16 cellular contexts compared by ENCODE assay signal in the genomic region with DNA sequence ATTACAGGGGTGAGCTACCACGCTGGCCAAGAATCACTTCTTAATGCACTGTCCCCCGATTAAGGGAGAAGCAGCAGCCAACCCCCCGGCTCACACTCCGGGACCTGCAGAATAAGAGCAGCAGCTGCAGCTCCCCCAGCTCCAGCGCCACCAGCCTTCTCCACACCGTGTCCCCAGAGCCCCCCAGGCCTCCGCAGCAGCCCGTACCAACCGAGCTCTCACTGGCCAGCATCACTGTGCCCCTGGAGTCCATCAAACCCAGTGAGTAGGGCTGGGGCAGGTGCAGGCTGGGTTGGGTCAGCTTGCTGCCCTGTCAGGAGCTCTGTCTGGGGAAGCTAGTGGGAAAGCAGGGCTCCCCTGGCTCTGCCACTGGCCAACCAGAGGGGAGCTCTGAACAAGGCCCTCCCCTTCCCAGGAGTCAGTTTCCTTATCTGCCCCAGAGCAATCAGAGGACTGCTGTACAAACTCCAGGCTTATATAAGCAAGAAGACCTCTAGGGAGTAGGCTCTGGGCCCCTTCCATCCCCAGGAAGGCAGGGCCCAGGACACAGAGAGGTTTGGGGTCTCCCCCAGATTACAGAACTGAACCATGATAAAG. TPM values are rescaled to one million over a fixed set of nuclear protein-coding genes. Genes with fewer than 3 reads are reported as not detected.
A peak's percentile ranks its signal among the peaks of the same experiment; 100 is the strongest.
DNase-seq lines count a peak whose midpoint lies in the region; ATAC-seq and TF ChIP-seq lines count a peak whose summit lies in the region.
"Had no signal": no experiment of that assay in that cellular context is flagged by ENCODE, and none has a peak within 500 bp of the region (broad histone marks: within the 10 kb centered on the region; RNA-seq: fewer than 3 reads in every experiment).

No MANE protein-coding gene starts in this region.

- H3K4me1 ChIP-seq in BE2C (peaks cover 46% of the 10 kb centered on the region), HCT116 (ENCODE audit: control insufficient read depth in 1 of 2, insufficient read depth in 2 of 2, low read length in 2 of 2) (peaks cover under 1 to 10% of the 10 kb centered on the region in 2 experiments; a peak in 2 of 4 replicates)

- H3K4me3 ChIP-seq in BE2C (ENCODE audit: low read depth, low read length) = no peak overlapping the region
- H3K4me3 ChIP-seq in HCT116 (replicated peaks in 1 of 2; ENCODE audit: low read depth in 1 of 2, low read length in 2 of 2) = no peak overlapping the region

- ATAC-seq in HCT116 (0 out of 2 replicates have a peak, but pooled peaks have one; percentile 24), GM21717 (IDR thresholded peaks at IDR 0.05; ENCODE audit: unreplicated experiment) (no peak)
- no peak for ATAC-seq in activated T-helper 17 cell treated with anti-CD3 and anti-CD28 coated beads, Interleukin-2, amount 50 U/mL, for 72 hours (replicated peaks)

- TF ChIP-seq RAD21 in HCT116 (IDR thresholded peaks at IDR 0.05; ENCODE audit: low read depth) = no peak

- TF ChIP-seq POLR2A in HCT116 (IDR thresholded peaks at IDR 0.05; ENCODE audit: borderline replicate concordance, extremely low read depth, insufficient read depth, insufficient read length) = no peak

- DNase-seq in BE2C (peak; percentile 88), HCT116 (ENCODE audit: low read depth, low spot score) (no peak), mesothelial cell of epicardium (ENCODE audit: low spot score in 2 of 2, unreplicated experiment in 2 of 2) (no peak), DMS53 (lab: John Stamatoyannopoulos, UW) (no peak), hypothalamus (lab: John Stamatoyannopoulos, UW) (no peak)
- no peak for DNase-seq in NK-92 treated with Interleukin-12 subunit alpha and Interleukin-12 subunit beta, amount 100 ng/mL, for 24 hours (lab: John Stamatoyannopoulos, UW)
- DNase-seq: aorta; C1 segment of cervical spinal cord; GOT3; KG1; NCI-H1417 treated with DMSO at 0.1 percent for 48 hours; NCI-H510A; stimulated activated CD4-positive, alpha-beta T cell treated with anti-CD3 and anti-CD28 coated beads, Interleukin-1b, Interleukin-23, amount 100 ng/mL, for 48 hours had no signal

- H3K9ac ChIP-seq in HCT116 (ENCODE audit: low read length) = no peak overlapping the region

- CTCF ChIA-PET in HCT116 (lab: Charles Lee) = interaction anchor here (5.6 kb wide), 1 partner anchor 13 kb away, joined by 30 read pairs; no protein-coding TSS in a partner anchor

- POLR2A ChIA-PET in HCT116 (lab: Charles Lee) = no interaction called here

- peaks cover 18% of the 10 kb centered on the region for H3K36me3 Mint-ChIP-seq in activated T-helper 17 cell treated with anti-CD3 and anti-CD28 coated beads, Interleukin-2, amount 50 U/mL, for 72 hours (ENCODE audit: low read depth)
- peaks cover 6% of the 10 kb centered on the region for H3K36me3 Mint-ChIP-seq in mesothelial cell of epicardium

- H3K27me3 ChIP-seq in BE2C = no peaks in the 10 kb centered on the region
- no peaks in the 10 kb centered on the region for H3K27me3 ChIP-seq in HCT116 (ENCODE audit: insufficient read depth, low read length)

- no peaks in the 10 kb centered on the region for H3K9me3 Mint-ChIP-seq in activated T-helper 17 cell treated with anti-CD3 and anti-CD28 coated beads, Interleukin-2, amount 50 U/mL, for 72 hours
- H3K9me3 Mint-ChIP-seq in mesothelial cell of epicardium = no peaks in the 10 kb centered on the region
- H3K9me3 Mint-ChIP-seq: memory B cell had no signal

- RAD21 ChIA-PET in HCT116 (lab: Charles Lee; ENCODE audit: low non-redundant PET in 1 of 2, low total read pairs in 2 of 2, uncharacterized antibody in 2 of 2, unreplicated experiment in 2 of 2) = no interaction called here

- H3K27me3 Mint-ChIP-seq in activated T-helper 17 cell treated with anti-CD3 and anti-CD28 coated beads, Interleukin-2, amount 50 U/mL, for 72 hours = no peaks in the 10 kb centered on the region
- no peaks in the 10 kb centered on the region for H3K27me3 Mint-ChIP-seq in mesothelial cell of epicardium (ENCODE audit: low read depth)
- H3K27me3 Mint-ChIP-seq: memory B cell had no signal

- H3K27ac Mint-ChIP-seq in activated T-helper 17 cell treated with anti-CD3 and anti-CD28 coated beads, Interleukin-2, amount 50 U/mL, for 72 hours = peak overlapping the region; percentile 73
- peak overlapping the region; percentile 71 for H3K27ac Mint-ChIP-seq in mesothelial cell of epicardium

- no peak overlapping the region for H3K4me3 Mint-ChIP-seq in activated T-helper 17 cell treated with anti-CD3 and anti-CD28 coated beads, Interleukin-2, amount 50 U/mL, for 72 hours
- H3K4me3 Mint-ChIP-seq in mesothelial cell of epicardium = no peak overlapping the region
- H3K4me3 Mint-ChIP-seq: memory B cell had no signal

- H3K36me3 ChIP-seq in BE2C (no peaks in the 10 kb centered on the region; the same call in 1 of the 2 replicates), HCT116 (ENCODE audit: control insufficient read depth in 1 of 2, insufficient read depth in 2 of 2, low read length in 2 of 2) (peaks cover 0 to 1% of the 10 kb centered on the region in 2 experiments; a peak in 2 of 4 replicates)

- intact Hi-C loops in HCT116 (cut with micrococcal nuclease) = no loop called here

- no peaks in the 10 kb centered on the region for H3K9me2 ChIP-seq in HCT116 (ENCODE audit: insufficient read depth)

- H3K9me3 ChIP-seq in BE2C (no peaks in the 10 kb centered on the region), HCT116 (ENCODE audit: control insufficient read depth in 1 of 2, insufficient read depth in 1 of 2, low read depth in 1 of 2, low read length in 2 of 2) (no peaks in the 10 kb centered on the region)

- H3K27ac ChIP-seq in HCT116 (ENCODE audit: low read depth, low read length) = no peak overlapping the region

- no TSS peak for BruUV-seq in HCT116 (replicated peaks; lab: Mats Ljungman, UMichigan)

- H3K4me1 Mint-ChIP-seq in activated T-helper 17 cell treated with anti-CD3 and anti-CD28 coated beads, Interleukin-2, amount 50 U/mL, for 72 hours = peaks cover 27% of the 10 kb centered on the region
- H3K4me1 Mint-ChIP-seq in mesothelial cell of epicardium = peaks cover 24% of the 10 kb centered on the region

- H2AFZ ChIP-seq in HCT116 (ENCODE audit: low read depth, low read length, poor library complexity, severe bottlenecking) = no peak overlapping the region

- no peaks in the 10 kb centered on the region for H3K79me2 ChIP-seq in HCT116 (ENCODE audit: insufficient read depth, low read length)

- no peaks in the 10 kb centered on the region for H4K20me1 ChIP-seq in HCT116 (ENCODE audit: insufficient read depth)

- no peak overlapping the region for H3K4me2 ChIP-seq in HCT116 (ENCODE audit: low read length)

- TF ChIP-seq CTCF in BE2C (IDR thresholded peaks at IDR 0.05; ENCODE audit: low read depth, low read length) (no peak), HCT116 (IDR thresholded peaks at IDR 0.05 in 2 of 3, conservative IDR thresholded peaks at IDR 0.05 in 1 of 3; ENCODE audit: borderline replicate concordance in 1 of 3, insufficient read depth in 1 of 3, low read depth in 2 of 3, low read length in 2 of 3) (no peak), mesothelial cell of epicardium (IDR thresholded peaks at IDR 0.05; ENCODE audit: unreplicated experiment) (no peak)

TF ChIP-seq in HCT116, 20 proteins besides CTCF, POLR2A, EP300 and RAD21:
- TF ChIP-seq POLR2AphosphoS5 (IDR thresholded peaks at IDR 0.05; ENCODE audit: low read depth, low read length) (no peak), EGR1 (IDR thresholded peaks at IDR 0.05; ENCODE audit: low read depth) (no peak)

RNA-seq across cellular contexts. Expression of gene SH3BP1, which starts 8.5 kb away (rescaled TPM):
- polyA plus RNA-seq in BE2C (2012; ENCODE audit: insufficient read depth, insufficient read length, low read depth) = 28.4 TPM
- total RNA-seq in HCT116 (2021; ENCODE audit: unreplicated experiment) (48.4 TPM), mesothelial cell of epicardium (30.0 to 33.0 TPM (median 31.9 TPM) in 3 replicates)
- 72.9 and 82.7 TPM in 2 replicates for polyA plus RNA-seq in HCT116 (2012)
- total RNA-seq in activated T-helper 17 cell treated with anti-CD3 and anti-CD28 coated beads, Interleukin-2, amount 50 U/mL, for 72 hours = 100 to 1,000 TPM; 118 to 132 TPM

RNA-seq across cellular contexts. Expression of gene GGA1, which starts 22.3 kb away (rescaled TPM):
- polyA plus RNA-seq in BE2C (2012; ENCODE audit: insufficient read depth, insufficient read length, low read depth) = 131 TPM
- 89.8 TPM for total RNA-seq in HCT116 (2021; ENCODE audit: unreplicated experiment)
- 61.4 and 61.5 TPM in 2 replicates for polyA plus RNA-seq in HCT116 (2012)
- 10 to 100 TPM; 69.3 to 79.8 TPM for total RNA-seq in activated T-helper 17 cell treated with anti-CD3 and anti-CD28 coated beads, Interleukin-2, amount 50 U/mL, for 72 hours
- 96.6 to 107 TPM (median 96.6 TPM) in 3 replicates for total RNA-seq in mesothelial cell of epicardium

RNA-seq across cellular contexts. Expression of gene PDXP, which starts 27.6 kb away (rescaled TPM):
- 229 TPM for polyA plus RNA-seq in BE2C (2012; ENCODE audit: insufficient read depth, insufficient read length, low read depth)
- total RNA-seq in HCT116 (2021; ENCODE audit: unreplicated experiment) (42.7 TPM), mesothelial cell of epicardium (15.6 to 16.5 TPM (median 16.1 TPM) in 3 replicates)
- polyA plus RNA-seq in HCT116 (2012) = 43.9 and 52.6 TPM in 2 replicates
- total RNA-seq in activated T-helper 17 cell treated with anti-CD3 and anti-CD28 coated beads, Interleukin-2, amount 50 U/mL, for 72 hours = 10 to 100 TPM; 38.0 to 43.2 TPM

RNA-seq across cellular contexts. Expression of gene LGALS1, which starts 44.5 kb away (rescaled TPM):
- polyA plus RNA-seq in BE2C (2012; ENCODE audit: insufficient read depth, insufficient read length, low read depth) = 282 TPM
- total RNA-seq in HCT116 (2021; ENCODE audit: unreplicated experiment) (1,080 TPM), mesothelial cell of epicardium (238 to 262 TPM (median 242 TPM) in 3 replicates)
- polyA plus RNA-seq in HCT116 (2012) = 2,758 and 2,875 TPM in 2 replicates
- 1,000 to 10,000 TPM; 1,410 to 2,076 TPM for total RNA-seq in activated T-helper 17 cell treated with anti-CD3 and anti-CD28 coated beads, Interleukin-2, amount 50 U/mL, for 72 hours

RNA-seq across cellular contexts. Expression of gene LGALS2, which starts 51.0 kb away (rescaled TPM):
- not detected for polyA plus RNA-seq in BE2C (2012; ENCODE audit: insufficient read depth, insufficient read length, low read depth)
- not detected for total RNA-seq in HCT116 (2021; ENCODE audit: unreplicated experiment)
- polyA plus RNA-seq in HCT116 (2012) = 0.61 TPM in 1 of 2 replicates, not detected in the other
- total RNA-seq in activated T-helper 17 cell treated with anti-CD3 and anti-CD28 coated beads, Interleukin-2, amount 50 U/mL, for 72 hours = not detected
- 0.43 to 0.64 TPM (median 0.54 TPM) in 3 replicates for total RNA-seq in mesothelial cell of epicardium
